Comparison of ENCODE assay signal across 7 cellular contexts in genomic region chr17:37457801-37458200, GRCh38. TPM values are rescaled to one million over a fixed set of nuclear protein-coding genes. Genes with fewer than 3 reads are reported as not detected.
DNase-seq lines count a peak whose midpoint lies in the region; ATAC-seq, FAIRE-seq and TF ChIP-seq lines count a peak whose summit lies in the region.
"Not testable (repeated sequence)": the region's sequence is repeated elsewhere in the genome, so short reads cannot be mapped to it uniquely, and the experiment has no call there.

No MANE protein-coding gene starts in this region.

- DNase-seq in GM23338 (ENCODE audit: low spot score); IMR-90; activated CD8-positive, alpha-beta memory T cell treated with anti-CD3 and anti-CD28 coated beads, Interleukin-2, amount 10 ng/mL, durations not matched to agents 7 days and 5 days; astrocyte (ENCODE audit: low read depth); nephron progenitor cell; osteocyte (ENCODE audit: extremely low spot score, unreplicated experiment): not testable (repeated sequence)

- H3K9me3 Mint-ChIP-seq in GM23338; activated CD8-positive, alpha-beta memory T cell treated with anti-CD3 and anti-CD28 coated beads, Interleukin-2, amount 10 ng/mL, durations not matched to agents 7 days and 5 days (ENCODE audit: low read depth); astrocyte (ENCODE audit: unreplicated experiment); nephron progenitor cell; osteocyte (ENCODE audit: unreplicated experiment): not testable (repeated sequence)

- not testable (repeated sequence) for BruUV-seq in IMR-90 (replicated peaks; lab: Mats Ljungman, UMichigan)

- not testable (repeated sequence) for H2AK5ac ChIP-seq in IMR-90 (ENCODE audit: low read depth, low read length)

- H3K79me1 ChIP-seq in IMR-90 (ENCODE audit: low read depth in 1 of 2, low read length in 2 of 2) = peaks cover 2 to 23% of the 10 kb centered on the region in 2 experiments; a peak in 2 of 4 replicates

- H2BK20ac ChIP-seq in IMR-90 (ENCODE audit: low read depth, low read length) = not testable (repeated sequence)

- H3K9me2 ChIP-seq in GM23338 (ENCODE audit: insufficient read depth) = not testable (repeated sequence)

- H3K14ac ChIP-seq in IMR-90 (replicated peaks; ENCODE audit: low read depth, low read length) = not testable (repeated sequence)

- H4K5ac ChIP-seq in IMR-90 (ENCODE audit: low read depth, low read length) = not testable (repeated sequence)

- H2BK15ac ChIP-seq in IMR-90 (ENCODE audit: low read depth, low read length) = not testable (repeated sequence)

- H3K4me3 Mint-ChIP-seq in GM23338; activated CD8-positive, alpha-beta memory T cell treated with anti-CD3 and anti-CD28 coated beads, Interleukin-2, amount 10 ng/mL, durations not matched to agents 7 days and 5 days; astrocyte (ENCODE audit: unreplicated experiment); nephron progenitor cell; osteocyte (ENCODE audit: unreplicated experiment): not testable (repeated sequence)

- H3K27ac ChIP-seq in ACC112 (ENCODE audit: low read depth, low read length) (peak overlapping the region; percentile 75), GM23338 (ENCODE audit: low read depth) (peak overlapping the region; percentile 11)
- H3K27ac ChIP-seq in IMR-90 (ENCODE audit: insufficient read depth, low read length); astrocyte (ENCODE audit: low read depth, low read length): not testable (repeated sequence)

- POLR2A ChIA-PET in IMR-90 (lab: Charles Lee; ENCODE audit: unreplicated experiment) = not testable (repeated sequence)

- H3K56ac ChIP-seq in IMR-90 (ENCODE audit: extremely low read depth, insufficient read depth, low read length) = not testable (repeated sequence)

- not testable (repeated sequence) for TF ChIP-seq RAD21 in IMR-90 (IDR thresholded peaks at IDR 0.05; ENCODE audit: low read length)

- H3F3A ChIP-seq in GM23338 (replicated peaks; ENCODE audit: low read depth) = not testable (repeated sequence)

- H2BK5ac ChIP-seq in IMR-90 (ENCODE audit: low read depth, low read length, poor library complexity, severe bottlenecking) = not testable (repeated sequence)

- not testable (repeated sequence) for H4K91ac ChIP-seq in IMR-90 (ENCODE audit: insufficient read depth, low read depth, low read length)

- not testable (repeated sequence) for FAIRE-seq in astrocyte (lab: Jason Lieb, UNC)

- CTCF ChIA-PET in IMR-90 (lab: Yijun Ruan, JAX) = not testable (repeated sequence)
- CTCF ChIA-PET in activated CD8-positive, alpha-beta memory T cell treated with anti-CD3 and anti-CD28 coated beads, Interleukin-2, amount 10 ng/mL, durations not matched to agents 7 days and 5 days (lab: Charles Lee) = interaction anchor here (0.7 to 1.3 kb wide), 3 partner anchors 19 to 323 kb away, joined by 3 to 4 read pairs (median 3); no protein-coding TSS in a partner anchor

- peaks cover 14% of the 10 kb centered on the region for H3K4me1 ChIP-seq in ACC112 (ENCODE audit: control insufficient read depth, insufficient read depth, low read length, unreplicated experiment)
- not testable (repeated sequence) for H3K4me1 ChIP-seq in GM23338 (ENCODE audit: insufficient read depth); IMR-90 (ENCODE audit: control insufficient read depth, insufficient read depth, low read length); astrocyte (ENCODE audit: insufficient read depth, low read length)

- not testable (repeated sequence) for H3K27me3 ChIP-seq in ACC112 (ENCODE audit: insufficient read depth, low read length); GM23338 (ENCODE audit: insufficient read depth); IMR-90 (ENCODE audit: control insufficient read depth, insufficient read depth, low read length); astrocyte (ENCODE audit: insufficient read depth, low read length)

- intact Hi-C loops in IMR-90 (cut with micrococcal nuclease) = not testable (repeated sequence)

- not testable (repeated sequence) for H3K9ac ChIP-seq in IMR-90 (ENCODE audit: low read depth, low read length); astrocyte (ENCODE audit: low read length)

- not testable (repeated sequence) for H3K9me3 ChIP-seq in IMR-90 (ENCODE audit: control insufficient read depth, insufficient read depth, low read length); astrocyte (ENCODE audit: insufficient read depth, low read depth, low read length)

- not testable (repeated sequence) for H2BK120ac ChIP-seq in IMR-90 (ENCODE audit: low read depth, low read length)

- TF ChIP-seq CTCF in GM23338 (conservative IDR thresholded peaks at IDR 0.05; ENCODE audit: low read depth in 2 of 2); IMR-90 (conservative IDR thresholded peaks at IDR 0.05; ENCODE audit: low read depth, low read length); astrocyte (IDR thresholded peaks at IDR 0.05; ENCODE audit: insufficient read depth, low read depth, low read length); nephron progenitor cell (IDR thresholded peaks at IDR 0.05); osteocyte (IDR thresholded peaks at IDR 0.05): not testable (repeated sequence)

- not testable (repeated sequence) for H3K36me3 ChIP-seq in ACC112 (ENCODE audit: insufficient read depth, low read length); GM23338 (ENCODE audit: insufficient read depth); IMR-90 (ENCODE audit: control insufficient read depth, insufficient read depth, low read length); astrocyte (ENCODE audit: insufficient read depth, low read length)

- H3K4me3 ChIP-seq in ACC112 (ENCODE audit: low read depth, low read length); GM23338; IMR-90 (ENCODE audit: insufficient read depth, low read depth, low read length); astrocyte (ENCODE audit: insufficient read depth, low read depth, low read length): not testable (repeated sequence)

- not testable (repeated sequence) for H3K4me2 ChIP-seq in GM23338; IMR-90 (ENCODE audit: low read depth, low read length); astrocyte (ENCODE audit: low read length)

- H3K23ac ChIP-seq in IMR-90 (ENCODE audit: low read depth, low read length) = not testable (repeated sequence)

- H3K9me1 ChIP-seq in IMR-90 (ENCODE audit: insufficient read depth, low read length) = peaks cover 11% of the 10 kb centered on the region

- H3K36me3 Mint-ChIP-seq in GM23338 (ENCODE audit: low read depth) = peaks cover 14% of the 10 kb centered on the region; the same call in 2 of the 3 replicates
- H3K36me3 Mint-ChIP-seq in activated CD8-positive, alpha-beta memory T cell treated with anti-CD3 and anti-CD28 coated beads, Interleukin-2, amount 10 ng/mL, durations not matched to agents 7 days and 5 days = peaks cover 21% of the 10 kb centered on the region
- H3K36me3 Mint-ChIP-seq in astrocyte (ENCODE audit: low read depth, unreplicated experiment) = not testable (repeated sequence)
- H3K36me3 Mint-ChIP-seq in nephron progenitor cell (ENCODE audit: low read depth) = peaks cover 25% of the 10 kb centered on the region
- H3K36me3 Mint-ChIP-seq in osteocyte (ENCODE audit: unreplicated experiment) = peaks cover 20% of the 10 kb centered on the region

- WGBS in IMR-90 (ENCODE audit: extremely low coverage in 2 of 2, insufficient read length in 1 of 2), 2 experiments = no CpG with 5 or more reads among the region's 3 CpGs

- H3K79me2 ChIP-seq in ACC112 (ENCODE audit: control insufficient read depth, insufficient read depth, low read length, unreplicated experiment); GM23338 (replicated peaks; ENCODE audit: insufficient read depth); astrocyte (ENCODE audit: insufficient read depth, low read length): not testable (repeated sequence)

- not testable (repeated sequence) for ATAC-seq in GM23338; IMR-90 (ENCODE audit: low read depth); activated CD8-positive, alpha-beta memory T cell treated with anti-CD3 and anti-CD28 coated beads, Interleukin-2, amount 10 ng/mL, durations not matched to agents 7 days and 5 days

- not testable (repeated sequence) for H3K27me3 Mint-ChIP-seq in GM23338 (ENCODE audit: insufficient read depth, low read depth, poor library complexity); activated CD8-positive, alpha-beta memory T cell treated with anti-CD3 and anti-CD28 coated beads, Interleukin-2, amount 10 ng/mL, durations not matched to agents 7 days and 5 days; astrocyte (ENCODE audit: low read depth, unreplicated experiment); nephron progenitor cell (ENCODE audit: low read depth, poor library complexity); osteocyte (ENCODE audit: unreplicated experiment)

- not testable (repeated sequence) for H4K8ac ChIP-seq in IMR-90 (ENCODE audit: low read depth in 2 of 2, low read length in 2 of 2)

- H3K18ac ChIP-seq in IMR-90 (ENCODE audit: low read depth, low read length) = not testable (repeated sequence)

- peak overlapping the region; percentile 36; the same call in 1 of the 2 replicates for H3K27ac Mint-ChIP-seq in GM23338
- peak overlapping the region; percentile 62 for H3K27ac Mint-ChIP-seq in activated CD8-positive, alpha-beta memory T cell treated with anti-CD3 and anti-CD28 coated beads, Interleukin-2, amount 10 ng/mL, durations not matched to agents 7 days and 5 days
- H3K27ac Mint-ChIP-seq in astrocyte (ENCODE audit: unreplicated experiment) = peak overlapping the region; percentile 80
- peak overlapping the region; percentile 36 for H3K27ac Mint-ChIP-seq in nephron progenitor cell
- H3K27ac Mint-ChIP-seq in osteocyte (ENCODE audit: unreplicated experiment) = peak overlapping the region; percentile 12

- TF ChIP-seq POLR2A in IMR-90 (IDR thresholded peaks at IDR 0.05; ENCODE audit: low read depth, low read length) = not testable (repeated sequence)

- H3K4me1 Mint-ChIP-seq in GM23338; activated CD8-positive, alpha-beta memory T cell treated with anti-CD3 and anti-CD28 coated beads, Interleukin-2, amount 10 ng/mL, durations not matched to agents 7 days and 5 days; nephron progenitor cell: not testable (repeated sequence)
- H3K4me1 Mint-ChIP-seq in astrocyte (ENCODE audit: low read depth, unreplicated experiment) = peaks cover 13% of the 10 kb centered on the region
- H3K4me1 Mint-ChIP-seq in osteocyte (ENCODE audit: unreplicated experiment) = peaks cover 22% of the 10 kb centered on the region

- not testable (repeated sequence) for H2AFZ ChIP-seq in ACC112 (ENCODE audit: low read length, unreplicated experiment); GM23338; IMR-90 (replicated peaks; ENCODE audit: low read length, poor library complexity); astrocyte (ENCODE audit: low read depth, low read length)

- in situ Hi-C loops in IMR-90 (cut with MboI; ENCODE audit: low sequenced_read_pairs) = not testable (repeated sequence)

- H2AK9ac ChIP-seq in IMR-90 (replicated peaks; ENCODE audit: low read depth, low read length, poor library complexity) = not testable (repeated sequence)

- dilution Hi-C loops in IMR-90 (cut with HindIII; ENCODE audit: low sequenced_read_pairs, unreplicated experiment) = not testable (repeated sequence)

- not testable (repeated sequence) for H3K4ac ChIP-seq in IMR-90 (ENCODE audit: low read depth, low read length)

- H4K20me1 ChIP-seq in GM23338 (replicated peaks; ENCODE audit: insufficient read depth); IMR-90 (ENCODE audit: insufficient read depth, low read length); astrocyte (ENCODE audit: insufficient read depth, low read length): not testable (repeated sequence)

RNA-seq across cellular contexts. Expression of gene DUSP14, which starts 31.9 kb away (rescaled TPM):
- 38.7 and 41.2 TPM in 2 replicates for total RNA-seq in GM23338 (2014; rRNA removed; shearing (Covaris generic))
- 34.3 and 36.7 TPM in 2 replicates for polyA plus RNA-seq in GM23338 (2016; fragmentation: Nextera tagmentation; extraction: Ambion mirVana)
- total RNA-seq in IMR-90 (2012; rRNA removed) = 97.5 and 102 TPM in 2 replicates
- polyA plus RNA-seq in IMR-90 (2012; rRNA removed) = 126 and 127 TPM in 2 replicates
- polyA plus RNA-seq in IMR-90 (2012; cell fraction: cytosol; rRNA removed) = 93.8 and 139 TPM in 2 replicates
- polyA plus RNA-seq in IMR-90 (2012; cell fraction: nucleus; rRNA removed; ENCODE audit: low replicate concordance) = 88.2 and 107 TPM in 2 replicates
- total RNA-seq in activated CD8-positive, alpha-beta memory T cell treated with anti-CD3 and anti-CD28 coated beads, Interleukin-2, amount 10 ng/mL, durations not matched to agents 7 days and 5 days = 10 to 100 TPM; 11.4 to 16.9 TPM
- total RNA-seq in astrocyte = 64.3 and 69.1 TPM in 2 replicates
- 34.4 and 35.7 TPM in 2 replicates for total RNA-seq in osteocyte

RNA-seq across cellular contexts. Expression of gene TADA2A, which starts 51.1 kb away (rescaled TPM):
- total RNA-seq in GM23338 (2014; rRNA removed; shearing (Covaris generic)) = 14.4 and 14.5 TPM in 2 replicates
- polyA plus RNA-seq in GM23338 (2016; fragmentation: Nextera tagmentation; extraction: Ambion mirVana) (17.1 and 18.0 TPM in 2 replicates), IMR-90 (2012; rRNA removed) (9.0 and 13.1 TPM in 2 replicates)
- total RNA-seq in IMR-90 (2012; rRNA removed) (17.2 and 19.7 TPM in 2 replicates), astrocyte (14.0 TPM in 2 replicates), osteocyte (20.2 and 20.4 TPM in 2 replicates)
- 3.4 and 3.5 TPM in 2 replicates for polyA plus RNA-seq in IMR-90 (2012; cell fraction: cytosol; rRNA removed)
- polyA plus RNA-seq in IMR-90 (2012; cell fraction: nucleus; rRNA removed; ENCODE audit: low replicate concordance) = 7.1 and 33.3 TPM in 2 replicates
- total RNA-seq in activated CD8-positive, alpha-beta memory T cell treated with anti-CD3 and anti-CD28 coated beads, Interleukin-2, amount 10 ng/mL, durations not matched to agents 7 days and 5 days = 10 to 100 TPM; 42.2 to 50.4 TPM

RNA-seq across cellular contexts. Expression of gene ACACA, which starts 51.2 kb away (rescaled TPM):
- total RNA-seq in GM23338 (2014; rRNA removed; shearing (Covaris generic)) = 136 and 164 TPM in 2 replicates
- 53.5 and 59.6 TPM in 2 replicates for polyA plus RNA-seq in GM23338 (2016; fragmentation: Nextera tagmentation; extraction: Ambion mirVana)
- 35.3 and 39.1 TPM in 2 replicates for total RNA-seq in IMR-90 (2012; rRNA removed)
- 19.7 and 21.3 TPM in 2 replicates for polyA plus RNA-seq in IMR-90 (2012; rRNA removed)
- polyA plus RNA-seq in IMR-90 (2012; cell fraction: cytosol; rRNA removed) = 8.0 and 10.6 TPM in 2 replicates
- 16.2 and 40.7 TPM in 2 replicates for polyA plus RNA-seq in IMR-90 (2012; cell fraction: nucleus; rRNA removed; ENCODE audit: low replicate concordance)
- 10 to 100 TPM; 55.4 to 69.7 TPM for total RNA-seq in activated CD8-positive, alpha-beta memory T cell treated with anti-CD3 and anti-CD28 coated beads, Interleukin-2, amount 10 ng/mL, durations not matched to agents 7 days and 5 days
- total RNA-seq in astrocyte = 74.3 and 88.3 TPM in 2 replicates
- 63.5 and 63.8 TPM in 2 replicates for total RNA-seq in osteocyte

Comparison
In these comparisons a context has a peak if more than half of its experiments do, and no peak if none do; other contexts are left out.
1. H3K27ac Mint-ChIP-seq: peak in every context shown above with its lines; median percentile 80 in astrocyte; 62 in activated CD8-positive, alpha-beta memory T cell treated with anti-CD3 and anti-CD28 coated beads, Interleukin-2, amount 10 ng/mL, durations not matched to agents 7 days and 5 days; 36 in GM23338; 36 in nephron progenitor cell; 12 in osteocyte.